Comparison of ENCODE assay signal across 8 cellular contexts in the genomic region with DNA sequence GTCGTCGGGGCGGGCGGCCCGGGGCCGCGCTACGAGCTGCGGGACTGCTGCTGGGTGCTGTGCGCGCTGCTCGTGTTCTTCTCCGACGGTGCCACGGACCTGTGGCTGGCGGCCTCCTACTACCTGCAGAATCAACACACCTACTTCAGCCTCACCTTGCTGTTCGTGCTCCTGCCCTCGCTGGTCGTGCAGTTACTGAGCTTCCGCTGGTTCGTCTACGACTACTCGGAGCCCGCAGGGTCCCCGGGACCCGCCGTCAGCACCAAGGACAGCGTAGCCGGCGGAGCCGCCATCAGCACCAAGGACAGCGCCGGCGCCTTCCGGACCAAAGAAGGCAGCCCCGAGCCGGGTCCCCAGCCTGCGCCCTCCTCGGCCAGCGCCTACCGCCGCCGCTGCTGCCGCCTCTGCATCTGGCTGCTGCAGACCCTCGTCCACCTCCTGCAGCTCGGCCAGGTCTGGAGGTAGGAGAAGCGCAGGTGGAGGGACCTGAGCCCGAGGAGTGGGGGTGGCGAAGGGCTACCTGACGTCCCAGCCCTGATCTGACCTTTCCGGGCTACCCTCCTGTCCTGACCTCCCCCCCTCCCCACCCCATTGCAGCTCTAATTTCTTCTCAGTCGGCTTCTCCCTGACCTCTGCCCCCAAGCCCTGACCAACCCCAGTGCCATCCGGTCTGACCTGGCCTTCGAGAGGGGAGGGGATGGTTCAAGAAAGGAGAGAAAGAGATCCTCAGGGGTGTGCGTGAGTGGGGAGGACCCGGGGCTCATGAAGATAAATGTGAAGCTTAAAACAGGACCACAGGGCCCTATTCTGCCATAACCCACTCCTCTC. TPM values are rescaled to one million over a fixed set of nuclear protein-coding genes. Genes with fewer than 3 reads are reported as not detected.
DNase-seq lines count a peak whose midpoint lies in the region; ATAC-seq and TF ChIP-seq lines count a peak whose summit lies in the region.

No MANE protein-coding gene starts in this region.

- H3K4me1 ChIP-seq in upper lobe of right lung, result no peaks in the 10 kb centered on the region

- H3K9me3 ChIP-seq in T-helper 17 cell (ENCODE audit: control insufficient read depth, low read length, poor library complexity, severe bottlenecking) (no peaks in the 10 kb centered on the region), upper lobe of right lung (no peaks in the 10 kb centered on the region)

- H3K4me3 Mint-ChIP-seq in T-helper 17 cell, result peak overlapping the region; percentile 78
- H3K4me3 Mint-ChIP-seq in activated naive CD8-positive, alpha-beta T cell treated with anti-CD3 and anti-CD28 coated beads, Interleukin-2, amount 50 U/mL, for 24 hours, result peak overlapping the region; percentile 83

- H3K27ac Mint-ChIP-seq in T-helper 17 cell, result no peak overlapping the region
- no peak overlapping the region for H3K27ac Mint-ChIP-seq in activated naive CD8-positive, alpha-beta T cell treated with anti-CD3 and anti-CD28 coated beads, Interleukin-2, amount 50 U/mL, for 24 hours

- H3K4me1 Mint-ChIP-seq in T-helper 17 cell, result peaks cover 2% of the 10 kb centered on the region
- H3K4me1 Mint-ChIP-seq in activated naive CD8-positive, alpha-beta T cell treated with anti-CD3 and anti-CD28 coated beads, Interleukin-2, amount 50 U/mL, for 24 hours, result peaks cover 5% of the 10 kb centered on the region

- ATAC-seq in HG03354 (IDR thresholded peaks at IDR 0.05; ENCODE audit: poor library complexity, severe bottlenecking, unreplicated experiment), result peak; percentile 64
- ATAC-seq in T-helper 17 cell, result peak; percentile 98
- ATAC-seq in activated naive CD8-positive, alpha-beta T cell treated with anti-CD3 and anti-CD28 coated beads, Interleukin-2, amount 50 U/mL, for 24 hours, result peak; percentile 80
- peak; percentile 94 to 95 for ATAC-seq in left cardiac atrium
- peak; percentile 93 for ATAC-seq in upper lobe of right lung

- TF ChIP-seq CTCF in upper lobe of right lung (IDR thresholded peaks at IDR 0.05), result no peak

- H3K9me3 Mint-ChIP-seq in activated naive CD8-positive, alpha-beta T cell treated with anti-CD3 and anti-CD28 coated beads, Interleukin-2, amount 50 U/mL, for 24 hours, result no peaks in the 10 kb centered on the region

- H3K36me3 ChIP-seq in upper lobe of right lung, result no peaks in the 10 kb centered on the region

- H3K36me3 Mint-ChIP-seq in T-helper 17 cell (ENCODE audit: low read depth), result peaks cover 2% of the 10 kb centered on the region
- no peaks in the 10 kb centered on the region for H3K36me3 Mint-ChIP-seq in activated naive CD8-positive, alpha-beta T cell treated with anti-CD3 and anti-CD28 coated beads, Interleukin-2, amount 50 U/mL, for 24 hours (ENCODE audit: low read depth)

- H3K27ac ChIP-seq in upper lobe of right lung, result no peak overlapping the region

- H3K27me3 ChIP-seq in upper lobe of right lung, result peaks cover 41% of the 10 kb centered on the region

- H3K4me3 ChIP-seq in upper lobe of right lung, result no peak overlapping the region

- intact Hi-C loops in left cardiac atrium (cut with DNase I) (no loop called here), posterior cingulate gyrus (cut with DNase I) (loop anchor here (1.0 kb wide), 1 partner anchor 16 kb away; the partner anchor contains the start of gene PDRG1), upper lobe of right lung (cut with DNase I) (no loop called here)

- H3K27me3 Mint-ChIP-seq in T-helper 17 cell, result peaks cover 82% of the 10 kb centered on the region
- peaks cover 48% of the 10 kb centered on the region for H3K27me3 Mint-ChIP-seq in activated naive CD8-positive, alpha-beta T cell treated with anti-CD3 and anti-CD28 coated beads, Interleukin-2, amount 50 U/mL, for 24 hours

- DNase-seq in COLO668 (lab: John Stamatoyannopoulos, UW; ENCODE audit: unreplicated experiment), result peak; percentile 57
- DNase-seq in T-helper 17 cell, result peak; percentile 74 to 91 (median 78)
- peak; percentile 86 for DNase-seq in activated naive CD8-positive, alpha-beta T cell treated with anti-CD3 and anti-CD28 coated beads, Interleukin-2, amount 50 U/mL, for 24 hours
- peak; percentile 79 for DNase-seq in left cardiac atrium
- peak; percentile 45 to 93 (median 66) for DNase-seq in posterior cingulate gyrus
- DNase-seq in upper lobe of right lung, result peak; percentile 85
- DNase-seq in NCI-H774 (lab: John Stamatoyannopoulos, UW), result no peak

RNA-seq across cellular contexts. Expression of gene XKR7, which starts 0.6 kb away (rescaled TPM):
- total RNA-seq in T-helper 17 cell, result not detected
- total RNA-seq in left cardiac atrium, result not detected
- 0.09 TPM for total RNA-seq in upper lobe of right lung

RNA-seq across cellular contexts. Expression of gene PDRG1, which starts 16.7 kb away (rescaled TPM):
- total RNA-seq in T-helper 17 cell (1 to 10 TPM; 7.2 to 9.0 TPM), left cardiac atrium (1 to 10 TPM; 8.8 to 9.6 TPM), upper lobe of right lung (8.0 TPM)

RNA-seq across cellular contexts. Expression of gene CCM2L, which starts 41.7 kb away (rescaled TPM):
- not detected for total RNA-seq in T-helper 17 cell
- total RNA-seq in left cardiac atrium, result 1 to 10 TPM; 7.2 to 7.8 TPM
- total RNA-seq in upper lobe of right lung, result 23.2 TPM

Comparison
In these comparisons a context has a peak if more than half of its experiments do, and no peak if none do; other contexts are left out.
1. RNA of gene CCM2L, which starts 41.7 kb away (total RNA-seq): 23.2 TPM in upper lobe of right lung (single experiment) and 7.2 to 7.8 TPM in left cardiac atrium; not detected in T-helper 17 cell; every median in the first group is over 4 times any median in the second.
2. Peak in every context shown above with its lines, with median percentiles within 50 percentile points of each other: ATAC-seq.